22 cellular contexts compared by ENCODE assay signal in genomic region chr17:22703204-22703603, GRCh38.
DNase-seq lines count a peak whose midpoint lies in the region; ATAC-seq and TF ChIP-seq lines count a peak whose summit lies in the region.
"Had no signal": no experiment of that assay in that cellular context is flagged by ENCODE, and none has a peak within 500 bp of the region (broad histone marks: within the 10 kb centered on the region; RNA-seq: fewer than 3 reads in every experiment).

No MANE protein-coding gene starts in this region.

- no peak overlapping the region for H3K4me2 ChIP-seq in SU-DHL-6 (ENCODE audit: low read depth, low read length, poor library complexity, severe bottlenecking)

- TF ChIP-seq CTCF in LNCAP (IDR thresholded peaks at IDR 0.05), result peak; percentile 60
- TF ChIP-seq CTCF in SU-DHL-6 (IDR thresholded peaks at IDR 0.05; ENCODE audit: insufficient read depth, low read length, poor library complexity, severe bottlenecking), result peak; percentile 65

- H3K9me2 ChIP-seq in SU-DHL-6 (replicated peaks; ENCODE audit: insufficient read depth, low read length), result no peaks in the 10 kb centered on the region

- no peak overlapping the region for H3K9ac ChIP-seq in SU-DHL-6 (ENCODE audit: low read length)

- no peaks in the 10 kb centered on the region for H3K27me3 ChIP-seq in SU-DHL-6 (ENCODE audit: low read length)
- H3K27me3 ChIP-seq: MG63 had no signal

- H3F3A ChIP-seq in SU-DHL-6 (ENCODE audit: insufficient read depth), result no peaks in the 10 kb centered on the region

- ATAC-seq in HG03135 (IDR thresholded peaks at IDR 0.05; ENCODE audit: unreplicated experiment) (no peak), GM21515 (IDR thresholded peaks at IDR 0.05; ENCODE audit: unreplicated experiment) (no peak)
- ATAC-seq: effector memory CD8-positive, alpha-beta T cell; left colon; natural killer cell treated with Interleukin-12 subunit alpha and Interleukin-12 subunit beta and Interleukin-15 and Interleukin-18, amount 100 ng/mL, for 72 hours had no signal

- peak; percentile 12 for DNase-seq in activated CD4-positive, alpha-beta T cell treated with anti-CD3 and anti-CD28 coated beads for 48 hours
- no peak for DNase-seq in activated CD4-positive, alpha-beta T cell treated with anti-CD3 and anti-CD28 coated beads, Interleukin-2, amount 50 U/mL, for 48 hours
- DNase-seq in NCI-H2107 (lab: John Stamatoyannopoulos, UW) (no peak), kidney glomerular epithelial cell (lab: John Stamatoyannopoulos, UW) (no peak)
- DNase-seq: activated CD4-positive, CD25-positive, alpha-beta regulatory T cell; activated naive CD4-positive, alpha-beta T cell treated with anti-CD3 and anti-CD28 coated beads, Interleukin-2, amount 50 U/mL, for 16 hours; activated T-cell treated with anti-CD3 and anti-CD28 coated beads, Interleukin-2, amount 50 U/mL, for 48 hours; CD4-positive, CD25-positive, alpha-beta regulatory T cell; DMS79; effector memory CD8-positive, alpha-beta T cell; left colon; MG63; NCI-H146; NCI-H510A; small intestine; stimulated activated CD4-positive, alpha-beta T cell treated with anti-CD3 and anti-CD28 coated beads, Interleukin-4, amount 100 ng/mL, for 24 hours had no signal

- no peaks in the 10 kb centered on the region for H4K20me1 ChIP-seq in SU-DHL-6 (ENCODE audit: low read depth, low read length)

- H3K27ac ChIP-seq in SU-DHL-6 (ENCODE audit: low read depth, low read length), result no peak overlapping the region
- H3K27ac ChIP-seq: SJCRH30 had no signal

- peak overlapping the region; percentile 69 for H2AFZ ChIP-seq in SU-DHL-6 (ENCODE audit: low read depth, low read length, severe bottlenecking)

- no peaks in the 10 kb centered on the region for H3K79me2 ChIP-seq in SU-DHL-6 (ENCODE audit: insufficient read depth, low read length)

- no peaks in the 10 kb centered on the region for H3K36me3 ChIP-seq in SU-DHL-6 (ENCODE audit: low read length)
- H3K36me3 ChIP-seq: MG63, SJCRH30 had no signal

- H3K9me3 ChIP-seq in SU-DHL-6 (ENCODE audit: insufficient read depth, low read length), result no peaks in the 10 kb centered on the region
- H3K9me3 ChIP-seq: MG63 had no signal

- no peak overlapping the region for H3K4me3 ChIP-seq in SU-DHL-6 (ENCODE audit: insufficient read depth, low read length, poor library complexity, severe bottlenecking)
- H3K4me3 ChIP-seq: MG63, SJCRH30 had no signal
